In genomic region chr2:27070653-27071276, GRCh38 we compare ENCODE assay signal across 1 cellular context.
A peak's percentile ranks its signal among the peaks of the same experiment; 100 is the strongest.
TF ChIP-seq lines count a peak whose summit lies in the region.

No MANE protein-coding gene starts in this region.

TF ChIP-seq in GM12878, 131 proteins besides CTCF, POLR2A, EP300 and RAD21:
- peak; percentile 48; the same call in 1 of the 2 replicates for TF ChIP-seq POLR2AphosphoS5 (IDR thresholded peaks at IDR 0.05; ENCODE audit: low read length)
- TF ChIP-seq SMAD1 (IDR thresholded peaks at IDR 0.05; ENCODE audit: low read depth, partially characterized antibody), result no peak
- no peak for TF ChIP-seq SREBF1 (IDR thresholded peaks at IDR 0.05; ENCODE audit: low read length)
- no peak for TF ChIP-seq BRCA1 (IDR thresholded peaks at IDR 0.05; ENCODE audit: low read depth, low read length)
- TF ChIP-seq RFX5 (IDR thresholded peaks at IDR 0.05; ENCODE audit: low read depth, low read length), result no peak
TF ChIP-seq in GM12878: peak in this region for 1.
